In the genomic region with DNA sequence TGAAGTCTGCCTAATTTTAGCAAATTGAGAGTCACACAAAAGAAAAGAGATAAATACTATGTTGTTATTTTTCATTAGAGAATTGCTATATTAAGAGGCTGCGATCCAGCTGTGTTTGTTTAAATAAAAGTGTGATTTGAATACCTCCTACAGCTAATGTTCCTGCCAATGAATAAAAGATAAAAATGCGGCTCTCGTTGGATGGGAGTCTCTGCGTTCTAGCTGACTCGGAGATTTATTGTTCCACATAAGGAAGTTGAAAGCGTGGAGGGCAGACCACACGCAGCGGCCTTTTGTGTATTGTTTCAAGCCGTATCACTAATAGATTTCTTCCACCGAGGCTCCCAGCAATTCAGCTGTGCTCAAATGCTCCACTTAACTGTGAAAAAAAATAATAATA, we compare ENCODE assay signal across 1 cellular context.
TF ChIP-seq lines count a peak whose summit lies in the region.

No MANE protein-coding gene starts in this region.

TF ChIP-seq in HEK293, 187 proteins besides CTCF, POLR2A, EP300 and RAD21 (continued from another document):
- no peak for TF ChIP-seq PRDM2 (tag by site-specific recombination; IDR thresholded peaks at IDR 0.05; ENCODE audit: borderline replicate concordance)
